In the genomic region with DNA sequence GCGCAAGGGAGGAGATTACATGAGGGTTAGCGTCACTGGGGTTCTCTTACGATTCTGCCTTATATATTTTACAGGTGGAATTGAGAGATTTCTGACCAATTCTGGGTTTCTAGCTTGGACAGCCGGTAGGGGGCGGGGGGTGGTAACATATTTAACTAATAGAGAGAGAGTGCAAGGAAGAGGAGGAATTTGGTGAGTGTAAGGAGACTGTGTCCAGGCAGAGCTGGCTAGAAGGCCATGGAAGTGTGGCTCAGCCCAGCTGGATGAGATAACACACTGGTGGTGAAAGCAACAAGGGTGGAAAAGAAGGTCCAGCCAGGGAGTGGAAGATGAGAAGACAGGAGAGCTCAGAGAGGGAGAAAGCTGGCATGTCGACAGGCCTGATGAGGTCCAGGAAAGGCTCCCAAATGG, we compare ENCODE assay signal across 16 cellular contexts. TPM values are rescaled to one million over a fixed set of nuclear protein-coding genes. Genes with fewer than 3 reads are reported as not detected.
A peak's percentile ranks its signal among the peaks of the same experiment; 100 is the strongest.
DNase-seq lines count a peak whose midpoint lies in the region; ATAC-seq and TF ChIP-seq lines count a peak whose summit lies in the region.
"Had no signal": no experiment of that assay in that cellular context is flagged by ENCODE, and none has a peak within 500 bp of the region (broad histone marks: within the 10 kb centered on the region; RNA-seq: fewer than 3 reads in every experiment).

No MANE protein-coding gene starts in this region.

- TF ChIP-seq CTCF in AG09319 (IDR thresholded peaks at IDR 0.05; ENCODE audit: low read depth, low read length) (peak; percentile 37), OCI-LY1 (IDR thresholded peaks at IDR 0.05; ENCODE audit: low read length) (peak; percentile 36), esophagus squamous epithelium (IDR thresholded peaks at IDR 0.05) (no peak), neural crest cell (conservative IDR thresholded peaks at IDR 0.05) (peak; percentile 32)

- no peak overlapping the region for H3K27ac ChIP-seq in OCI-LY1 (ENCODE audit: low read depth, low read length, poor library complexity, severe bottlenecking)
- H3K27ac ChIP-seq in esophagus squamous epithelium = peak overlapping the region; percentile 62 to 88 (median 78)
- H3K27ac ChIP-seq: BLaER1 treated with 17β-estradiol and CSF1 and Interleukin-3, amounts not matched to agents 10 nM and 100 nM; pancreas had no signal

- no peaks in the 10 kb centered on the region for H3F3A ChIP-seq in OCI-LY1 (ENCODE audit: insufficient read depth, low read length)

- no peak overlapping the region for H2AFZ ChIP-seq in OCI-LY1 (ENCODE audit: low read length)

- no peak for DNase-seq in AG09319 (ENCODE audit: extremely low read depth, low read depth)
- no peak for DNase-seq in esophagus squamous epithelium (lab: John Stamatoyannopoulos, UW)
- DNase-seq in neural crest cell (ENCODE audit: low read depth, low spot score) = no peak
- no peak for DNase-seq in NCI-H524 treated with DMSO at 0.1 percent for 48 hours (lab: John Stamatoyannopoulos, UW)
- no peak for DNase-seq in activated naive CD4-positive, alpha-beta T cell treated with anti-CD3 and anti-CD28 coated beads, Interleukin-2, amount 50 U/mL, for 72 hours (ENCODE audit: low spot score in 2 of 2)
- DNase-seq in left lobe of liver (ENCODE audit: low spot score) = no peak
- DNase-seq: activated CD4-positive, alpha-beta T cell treated with anti-CD3 and anti-CD28 coated beads for 48 hours; activated T-cell treated with anti-CD3 and anti-CD28 coated beads, Interleukin-2, amount 50 U/mL, for 72 hours; effector CD4-positive, alpha-beta T cell; NCI-H1694 treated with DMSO at 0.1 percent for 48 hours; pancreas; stimulated activated CD4-positive, alpha-beta T cell treated with anti-CD3 and anti-CD28 coated beads, Interleukin-15, amount 100 ng/mL, for 24 hours had no signal

- no peak overlapping the region for H3K9ac ChIP-seq in OCI-LY1 (ENCODE audit: low read length)
- H3K9ac ChIP-seq: BLaER1 treated with 17β-estradiol and CSF1 and Interleukin-3, amounts not matched to agents 10 nM and 100 nM had no signal

- H3K27me3 Mint-ChIP-seq in neural crest cell (ENCODE audit: low read depth) = no peaks in the 10 kb centered on the region

- intact Hi-C loops in esophagus squamous epithelium (cut with DNase I) = no loop called here

- H3K4me1 ChIP-seq in OCI-LY1 (ENCODE audit: insufficient read depth, low read length, severe bottlenecking) (peaks cover 8% of the 10 kb centered on the region), esophagus squamous epithelium (peaks cover 26 to 73% (median 29%) of the 10 kb centered on the region in 3 donors)

- no peaks in the 10 kb centered on the region for H3K36me3 ChIP-seq in OCI-LY1 (ENCODE audit: insufficient read depth, low read length)
- peaks cover 0 to 50% (median 0%) of the 10 kb centered on the region in 3 donors for H3K36me3 ChIP-seq in esophagus squamous epithelium
- H3K36me3 ChIP-seq: pancreas had no signal

- H3K36me3 Mint-ChIP-seq in neural crest cell (ENCODE audit: low read depth) = peaks cover 21% of the 10 kb centered on the region
- no peaks in the 10 kb centered on the region for H3K36me3 Mint-ChIP-seq in activated naive CD4-positive, alpha-beta T cell treated with anti-CD3 and anti-CD28 coated beads, Interleukin-2, amount 50 U/mL, for 72 hours

- H4K20me1 ChIP-seq in OCI-LY1 (ENCODE audit: insufficient read depth, low read length) = no peaks in the 10 kb centered on the region

- no peaks in the 10 kb centered on the region for H3K9me2 ChIP-seq in OCI-LY1 (ENCODE audit: low read depth, low read length)

- H3K27me3 ChIP-seq in OCI-LY1 (ENCODE audit: insufficient read depth, low read length) (no peaks in the 10 kb centered on the region; the same call in 1 of the 2 replicates), esophagus squamous epithelium (no peaks in the 10 kb centered on the region)
- H3K27me3 ChIP-seq: pancreas had no signal

- ATAC-seq in GM19035 (IDR thresholded peaks at IDR 0.05; ENCODE audit: unreplicated experiment) (no peak), left lobe of liver (no peak)
- ATAC-seq in activated naive CD4-positive, alpha-beta T cell treated with anti-CD3 and anti-CD28 coated beads, Interleukin-2, amount 50 U/mL, for 72 hours = no peak
- ATAC-seq: activated T-cell treated with anti-CD3 and anti-CD28 coated beads, Interleukin-2, amount 50 U/mL, for 72 hours; pancreas had no signal

- no peaks in the 10 kb centered on the region for H3K79me2 ChIP-seq in OCI-LY1 (ENCODE audit: insufficient read depth, low read length)

- H3K4me2 ChIP-seq in OCI-LY1 (ENCODE audit: low read length) = no peak overlapping the region
- H3K4me2 ChIP-seq: BLaER1 treated with 17β-estradiol and CSF1 and Interleukin-3, amounts not matched to agents 10 nM and 100 nM had no signal

- H3K4me3 Mint-ChIP-seq in neural crest cell = no peak overlapping the region
- H3K4me3 Mint-ChIP-seq: activated T-cell treated with anti-CD3 and anti-CD28 coated beads, Interleukin-2, amount 50 U/mL, for 72 hours; IgD-negative memory B cell had no signal

- WGBS in esophagus squamous epithelium, 2 donors = 81% methylated on average over 6 of the region's 6 CpGs

- no peak for TF ChIP-seq POLR2A in esophagus squamous epithelium (IDR thresholded peaks at IDR 0.05)

- H3K9me3 Mint-ChIP-seq in neural crest cell = no peaks in the 10 kb centered on the region
- no peaks in the 10 kb centered on the region for H3K9me3 Mint-ChIP-seq in activated naive CD4-positive, alpha-beta T cell treated with anti-CD3 and anti-CD28 coated beads, Interleukin-2, amount 50 U/mL, for 72 hours
- H3K9me3 Mint-ChIP-seq: activated T-cell treated with anti-CD3 and anti-CD28 coated beads, Interleukin-2, amount 50 U/mL, for 72 hours; IgD-negative memory B cell had no signal

- H3K4me1 Mint-ChIP-seq in neural crest cell = peaks cover 21% of the 10 kb centered on the region

- H3K9me3 ChIP-seq in OCI-LY1 (ENCODE audit: low read length) (no peaks in the 10 kb centered on the region), esophagus squamous epithelium (no peaks in the 10 kb centered on the region)
- H3K9me3 ChIP-seq: BLaER1 treated with 17β-estradiol and CSF1 and Interleukin-3, amounts not matched to agents 10 nM and 100 nM; pancreas had no signal

- H3K4me3 ChIP-seq in OCI-LY1 (ENCODE audit: low read depth, low read length, poor library complexity, severe bottlenecking) (no peak overlapping the region), esophagus squamous epithelium (no peak overlapping the region)
- H3K4me3 ChIP-seq: BLaER1 treated with 17β-estradiol and CSF1 and Interleukin-3, amounts not matched to agents 10 nM and 100 nM; pancreas had no signal

- peak overlapping the region; percentile 64 for H3K27ac Mint-ChIP-seq in neural crest cell (ENCODE audit: unreplicated experiment)
- H3K27ac Mint-ChIP-seq in activated naive CD4-positive, alpha-beta T cell treated with anti-CD3 and anti-CD28 coated beads, Interleukin-2, amount 50 U/mL, for 72 hours = no peak overlapping the region
- H3K27ac Mint-ChIP-seq: activated T-cell treated with anti-CD3 and anti-CD28 coated beads, Interleukin-2, amount 50 U/mL, for 72 hours; IgD-negative memory B cell had no signal

RNA-seq across cellular contexts. Expression of a gene that starts 56.5 kb away (rescaled TPM):
- 100 to 1,000 TPM in 1 of 4 donors, 10 to 100 TPM in 3; 31.0 to 110 (median 51.2) TPM for total RNA-seq in esophagus squamous epithelium
- 22.4 and 23.1 TPM in 2 replicates for total RNA-seq in neural crest cell
- 10 to 100 TPM in 1 of 2 donors, 1 to 10 TPM in 1; 7.2 to 10.5 TPM for total RNA-seq in activated naive CD4-positive, alpha-beta T cell treated with anti-CD3 and anti-CD28 coated beads, Interleukin-2, amount 50 U/mL, for 72 hours
- 7.3 TPM for total RNA-seq in left lobe of liver

Comparison
In these comparisons a context has a peak if more than half of its experiments do, and no peak if none do; other contexts are left out.
1. CTCF ChIP-seq: peak in AG09319 (single experiment), OCI-LY1 (single experiment) and neural crest cell (single experiment); none in esophagus squamous epithelium (0 of 6).